ENCODE assay signal across 8 cellular contexts in genomic region chr11:78138281-78138680, GRCh38. TPM values are rescaled to one million over a fixed set of nuclear protein-coding genes. Genes with fewer than 3 reads are reported as not detected.
DNase-seq lines count a peak whose midpoint lies in the region; ATAC-seq and TF ChIP-seq lines count a peak whose summit lies in the region.

No MANE protein-coding gene starts in this region.

- no peak for TF ChIP-seq POLR2A in upper lobe of left lung (IDR thresholded peaks at IDR 0.05)

- H3K4me3 Mint-ChIP-seq in CD8-positive, alpha-beta memory T cell, result peak overlapping the region; percentile 46 to 97 (median 93)
- peak overlapping the region; percentile 85 to 98 (median 95) for H3K4me3 Mint-ChIP-seq in naive thymus-derived CD4-positive, alpha-beta T cell

- peaks cover 4 to 38% (median 5%) of the 10 kb centered on the region in 3 donors for H3K36me3 Mint-ChIP-seq in CD8-positive, alpha-beta memory T cell
- H3K36me3 Mint-ChIP-seq in naive thymus-derived CD4-positive, alpha-beta T cell, result peaks cover 7 to 45% (median 23%) of the 10 kb centered on the region in 5 donors

- CTCF ChIA-PET in CD8-positive, alpha-beta memory T cell (lab: Charles Lee), result interaction anchor here (0.7 to 1.9 kb wide), 2 partner anchors 60 to 426 kb away, joined by 3 to 6 read pairs; no protein-coding TSS in a partner anchor
- CTCF ChIA-PET in naive thymus-derived CD4-positive, alpha-beta T cell (lab: Charles Lee), result no interaction called here

- no peaks in the 10 kb centered on the region for H3K9me3 Mint-ChIP-seq in CD8-positive, alpha-beta memory T cell
- H3K9me3 Mint-ChIP-seq in naive thymus-derived CD4-positive, alpha-beta T cell, result peaks cover 0 to 3% (median 0%) of the 10 kb centered on the region in 11 donors

- H3K79me2 ChIP-seq in KMS-11 (ENCODE audit: insufficient read depth, low read depth), result peaks cover 23% of the 10 kb centered on the region; the same call in 1 of the 2 replicates

- TF ChIP-seq CTCF in KMS-11 (conservative IDR thresholded peaks at IDR 0.05; ENCODE audit: low read depth, low read length), result no peak
- TF ChIP-seq CTCF in brain microvascular endothelial cell (IDR thresholded peaks at IDR 0.05; ENCODE audit: low read depth, low read length, missing control alignments), result no peak
- TF ChIP-seq CTCF in upper lobe of left lung (IDR thresholded peaks at IDR 0.05), result no peak

- H3K9ac ChIP-seq in KMS-11, result no peak overlapping the region

- intact Hi-C loops in naive thymus-derived CD4-positive, alpha-beta T cell (cut with micrococcal nuclease), result loop anchor here (2.0 kb wide), 2 partner anchors 427 to 501 kb away; partner anchors contain the start of gene CLNS1A (in 1 of the 2)

- peak overlapping the region in 7 of 8 donors; percentile 83 to 97 (median 89) for H3K27ac Mint-ChIP-seq in CD8-positive, alpha-beta memory T cell
- H3K27ac Mint-ChIP-seq in naive thymus-derived CD4-positive, alpha-beta T cell, result peak overlapping the region; percentile 24 to 98 (median 90)

- POLR2A ChIA-PET in CD8-positive, alpha-beta memory T cell (lab: Charles Lee), result interaction anchor here (1.1 kb wide), 1 partner anchor 45 kb away, joined by 3 read pairs; no protein-coding TSS in a partner anchor
- POLR2A ChIA-PET in naive thymus-derived CD4-positive, alpha-beta T cell (lab: Charles Lee), result interaction anchor here (1.1 to 1.7 kb wide), 7 partner anchors 51 to 281 kb away, joined by 3 to 23 read pairs (median 8); partner anchors contain the start of genes INTS4, KCTD21, NDUFC2 and USP35

- H3K4me1 ChIP-seq in CD8-positive, alpha-beta memory T cell (ENCODE audit: insufficient read depth, low read length), result peaks cover 11% of the 10 kb centered on the region
- H3K4me1 ChIP-seq in KMS-11 (ENCODE audit: low read depth, poor library complexity, severe bottlenecking), result peaks cover 28% of the 10 kb centered on the region
- peaks cover 8 to 13% of the 10 kb centered on the region in 2 donors for H3K4me1 ChIP-seq in naive thymus-derived CD4-positive, alpha-beta T cell (ENCODE audit: control insufficient read depth in 2 of 2, insufficient read depth in 2 of 2, low read length in 2 of 2)
- peaks cover 10 to 18% (median 13%) of the 10 kb centered on the region in 4 donors for H3K4me1 ChIP-seq in upper lobe of left lung

- no peak overlapping the region for H3K27ac ChIP-seq in CD8-positive, alpha-beta memory T cell (ENCODE audit: low read depth, low read length)
- H3K27ac ChIP-seq in KMS-11 (no peak overlapping the region), brain microvascular endothelial cell (no peak overlapping the region), upper lobe of left lung (no peak overlapping the region)
- H3K27ac ChIP-seq in naive thymus-derived CD4-positive, alpha-beta T cell (ENCODE audit: low read depth, low read length), result peak overlapping the region; percentile 80

- peaks cover 0 to 1% of the 10 kb centered on the region in 2 donors for H3K27me3 Mint-ChIP-seq in CD8-positive, alpha-beta memory T cell
- no peaks in the 10 kb centered on the region for H3K27me3 Mint-ChIP-seq in naive thymus-derived CD4-positive, alpha-beta T cell

- H3K4me1 Mint-ChIP-seq in CD8-positive, alpha-beta memory T cell, result peaks cover 36 to 46% (median 44%) of the 10 kb centered on the region in 3 donors
- peaks cover 19 to 53% (median 42%) of the 10 kb centered on the region in 7 donors for H3K4me1 Mint-ChIP-seq in naive thymus-derived CD4-positive, alpha-beta T cell

- H3K9me3 ChIP-seq in CD8-positive, alpha-beta memory T cell (ENCODE audit: low read length), result no peaks in the 10 kb centered on the region
- no peaks in the 10 kb centered on the region for H3K9me3 ChIP-seq in naive thymus-derived CD4-positive, alpha-beta T cell (ENCODE audit: control insufficient read depth in 2 of 3, low read length in 3 of 3)
- H3K9me3 ChIP-seq in upper lobe of left lung, result no peaks in the 10 kb centered on the region

- peak overlapping the region; percentile 75 for H3K4me2 ChIP-seq in KMS-11

- no peaks in the 10 kb centered on the region for H4K20me1 ChIP-seq in KMS-11 (ENCODE audit: insufficient read depth)

- H3K36me3 ChIP-seq in CD8-positive, alpha-beta memory T cell (ENCODE audit: insufficient read depth, low read length), result no peaks in the 10 kb centered on the region
- peaks cover 5% of the 10 kb centered on the region; the same call in 1 of the 2 replicates for H3K36me3 ChIP-seq in KMS-11 (ENCODE audit: insufficient read depth)
- H3K36me3 ChIP-seq in brain microvascular endothelial cell (replicated peaks), result no peaks in the 10 kb centered on the region
- H3K36me3 ChIP-seq in naive thymus-derived CD4-positive, alpha-beta T cell (ENCODE audit: control insufficient read depth in 2 of 3, insufficient read depth in 3 of 3, low read length in 3 of 3), result peaks cover 0 to 3% (median 0%) of the 10 kb centered on the region in 3 experiments
- peaks cover 0 to 2% (median 0%) of the 10 kb centered on the region in 4 donors for H3K36me3 ChIP-seq in upper lobe of left lung

- no peak overlapping the region for H2AFZ ChIP-seq in KMS-11 (ENCODE audit: low read depth)

- no peaks in the 10 kb centered on the region for H3K27me3 ChIP-seq in CD8-positive, alpha-beta memory T cell (ENCODE audit: insufficient read depth, low read length, poor library complexity, severe bottlenecking)
- no peaks in the 10 kb centered on the region for H3K27me3 ChIP-seq in KMS-11 (ENCODE audit: insufficient read depth, low read depth)
- H3K27me3 ChIP-seq in brain microvascular endothelial cell (replicated peaks), result no peaks in the 10 kb centered on the region
- H3K27me3 ChIP-seq in naive thymus-derived CD4-positive, alpha-beta T cell (ENCODE audit: control insufficient read depth in 2 of 2, insufficient read depth in 2 of 2, low read length in 2 of 2), result no peaks in the 10 kb centered on the region
- no peaks in the 10 kb centered on the region for H3K27me3 ChIP-seq in upper lobe of left lung

- 88 to 95% methylated on average over 4 of the region's 4 CpGs for WGBS in upper lobe of left lung, 2 donors

- no peak overlapping the region for H3K4me3 ChIP-seq in CD8-positive, alpha-beta memory T cell (ENCODE audit: low read length)
- H3K4me3 ChIP-seq in KMS-11 (IDR thresholded peaks at IDR 0.05; ENCODE audit: insufficient read depth, low read depth, low read length) (no peak overlapping the region), brain microvascular endothelial cell (ENCODE audit: low read depth, low read length) (peak overlapping the region; percentile 87), upper lobe of left lung (no peak overlapping the region)
- peak overlapping the region; percentile 88 for H3K4me3 ChIP-seq in naive thymus-derived CD4-positive, alpha-beta T cell (ENCODE audit: low read length)

- in situ Hi-C loops in brain microvascular endothelial cell (cut with HindIII; ENCODE audit: low pct_ligation_motif_present, low sequenced_read_pairs), result no loop called here
- in situ Hi-C loops in ACHN (cut with HindIII; ENCODE audit: low pct_ligation_motif_present, low pct_unique_long_range_greater_than_20kb, low sequenced_read_pairs), result no loop called here

- no peak for ATAC-seq in naive thymus-derived CD4-positive, alpha-beta T cell
- ATAC-seq in upper lobe of left lung (ENCODE audit: low FRiP score in 2 of 2) (no peak), GM18858 (IDR thresholded peaks at IDR 0.05; ENCODE audit: unreplicated experiment) (no peak)

- no peak for TF ChIP-seq EP300 in upper lobe of left lung (IDR thresholded peaks at IDR 0.05)

- DNase-seq in CD8-positive, alpha-beta memory T cell, result no peak
- DNase-seq in brain microvascular endothelial cell (no peak), upper lobe of left lung (no peak), ACHN (no peak), DMS53 treated with DMSO at 0.1 percent for 48 hours (lab: John Stamatoyannopoulos, UW; ENCODE audit: unreplicated experiment) (no peak)
- no peak for DNase-seq in naive thymus-derived CD4-positive, alpha-beta T cell

RNA-seq across cellular contexts. Expression of gene ALG8, which starts 1.1 kb away (rescaled TPM):
- total RNA-seq in CD8-positive, alpha-beta memory T cell, result 10 to 100 TPM; 43.4 to 46.9 TPM
- 48.9 TPM for polyA plus RNA-seq in CD8-positive, alpha-beta memory T cell
- 10 to 100 TPM; 27.2 to 53.8 (median 30.8) TPM for total RNA-seq in naive thymus-derived CD4-positive, alpha-beta T cell
- polyA plus RNA-seq in naive thymus-derived CD4-positive, alpha-beta T cell, result 10 to 100 TPM; 55.7 to 58.4 TPM
- 10 to 100 TPM in 5 of 6 donors, 1 to 10 TPM in 1; 5.2 to 31.4 (median 23.0) TPM for total RNA-seq in upper lobe of left lung

RNA-seq across cellular contexts. Expression of gene KCTD21, which starts 50.1 kb away (rescaled TPM):
- 1 to 10 TPM; 4.6 to 4.9 TPM for total RNA-seq in CD8-positive, alpha-beta memory T cell
- 3.3 TPM for polyA plus RNA-seq in CD8-positive, alpha-beta memory T cell
- total RNA-seq in naive thymus-derived CD4-positive, alpha-beta T cell, result 10 to 100 TPM in 1 of 5 experiments, 1 to 10 TPM in 4; 3.5 to 12.2 (median 6.5) TPM
- polyA plus RNA-seq in naive thymus-derived CD4-positive, alpha-beta T cell, result 1 to 10 TPM; 1.2 to 3.3 TPM
- 10 to 100 TPM in 4 of 6 donors, 1 to 10 TPM in 2; 8.4 to 18.9 (median 10.7) TPM for total RNA-seq in upper lobe of left lung

RNA-seq across cellular contexts. Expression of gene USP35, which starts 50.4 kb away (rescaled TPM):
- total RNA-seq in CD8-positive, alpha-beta memory T cell, result 1 to 10 TPM; 4.4 TPM
- 1.1 TPM for polyA plus RNA-seq in CD8-positive, alpha-beta memory T cell
- total RNA-seq in naive thymus-derived CD4-positive, alpha-beta T cell, result 10 to 100 TPM; 11.3 to 19.2 (median 15.2) TPM
- polyA plus RNA-seq in naive thymus-derived CD4-positive, alpha-beta T cell, result 1 to 10 TPM; 1.2 to 1.7 TPM
- total RNA-seq in upper lobe of left lung, result 10 to 100 TPM in 2 of 6 donors, 1 to 10 TPM in 4; 5.8 to 37.7 (median 8.0) TPM

RNA-seq across cellular contexts. Expression of gene NDUFC2, which starts 58.6 kb away (rescaled TPM):
- 100 to 1,000 TPM; 202 to 220 TPM for total RNA-seq in CD8-positive, alpha-beta memory T cell
- 189 TPM for polyA plus RNA-seq in CD8-positive, alpha-beta memory T cell
- 100 to 1,000 TPM in 1 of 5 experiments, 10 to 100 TPM in 4; 43.4 to 189 (median 64.7) TPM for total RNA-seq in naive thymus-derived CD4-positive, alpha-beta T cell
- 100 to 1,000 TPM; 124 to 156 TPM for polyA plus RNA-seq in naive thymus-derived CD4-positive, alpha-beta T cell
- 100 to 1,000 TPM in 3 of 6 donors, 10 to 100 TPM in 3; 19.9 to 155 (median 91.4) TPM for total RNA-seq in upper lobe of left lung

Comparison
In these comparisons a context has a peak if more than half of its experiments do, and no peak if none do; other contexts are left out.
1. H3K4me3 ChIP-seq: peak in brain microvascular endothelial cell (single experiment) and naive thymus-derived CD4-positive, alpha-beta T cell (single experiment); none in CD8-positive, alpha-beta memory T cell (single experiment), KMS-11 (single experiment) and upper lobe of left lung (0 of 4).